Comparison of ENCODE assay signal across 28 cellular contexts in genomic region chr10:44243851-44244502, GRCh38.
"Had no signal": no experiment of that assay in that cellular context is flagged by ENCODE, and none has a peak within 500 bp of the region (broad histone marks: within the 10 kb centered on the region; RNA-seq: fewer than 3 reads in every experiment).

No MANE protein-coding gene starts in this region.

- DNase-seq: activated CD4-positive, alpha-beta memory T cell treated with anti-CD3 and anti-CD28 coated beads for 36 hours; activated CD4-positive, alpha-beta T cell treated with anti-CD3 and anti-CD28 coated beads, Interleukin-2, amount 10 ng/mL, durations not matched to agents 7 days and 5 days; activated CD4-positive, CD25-positive, alpha-beta regulatory T cell; activated CD8-positive, alpha-beta memory T cell treated with anti-CD3 and anti-CD28 coated beads for 24 hours; activated effector memory CD4-positive, alpha-beta T cell treated with anti-CD3 and anti-CD28 coated beads, Interleukin-2, amount 50 U/mL, for 16 hours; activated naive CD4-positive, alpha-beta T cell treated with Interleukin-2 at 50 U/mL for 16 hours; activated naive CD8-positive, alpha-beta T cell treated with anti-CD3 and anti-CD28 coated beads, Interleukin-2, amount 50 U/mL, for 24 hours; activated T-cell treated with anti-CD3 and anti-CD28 coated beads, Interleukin-2, amount 50 U/mL, for 4 hours; amniotic stem cell; central memory CD4-positive, alpha-beta T cell; Karpas-422; MM.1S; NCI-H1105 treated with DMSO at 0.1 percent for 48 hours; NCI-H146; NCI-H187 treated with DMSO at 0.1 percent for 48 hours; NCI-H2081 treated with DMSO at 0.1 percent for 48 hours; NCI-H446; Peyer's patch; Right ventricle myocardium superior; T-helper 17 cell; T-helper 9 cell had no signal

- H3K36me3 Mint-ChIP-seq: activated CD4-positive, alpha-beta memory T cell treated with anti-CD3 and anti-CD28 coated beads for 36 hours; activated naive CD4-positive, alpha-beta T cell treated with anti-CD3 and anti-CD28 coated beads, Interleukin-2, amount 50 U/mL, for 72 hours had no signal

- H3K4me3 ChIP-seq: ascending aorta, body of pancreas, Peyer's patch, SJSA1 had no signal

- H3K36me3 ChIP-seq: ascending aorta, Peyer's patch, SJSA1 had no signal

- H3K27ac ChIP-seq: ascending aorta, body of pancreas, Peyer's patch, RWPE1, SJSA1 had no signal

- H3K4me1 ChIP-seq: ascending aorta, Peyer's patch, SJSA1 had no signal

- H3K27me3 ChIP-seq: ascending aorta, body of pancreas, Peyer's patch, SJSA1 had no signal

- H3K9me3 ChIP-seq: ascending aorta, body of pancreas, Peyer's patch, SJSA1 had no signal

- FAIRE-seq: bronchial epithelial cell, TTC549 had no signal

- ATAC-seq: activated naive CD4-positive, alpha-beta T cell treated with anti-CD3 and anti-CD28 coated beads, Interleukin-2, amount 50 U/mL, for 72 hours; activated naive CD8-positive, alpha-beta T cell treated with anti-CD3 and anti-CD28 coated beads, Interleukin-2, amount 50 U/mL, for 24 hours; activated T-cell treated with anti-CD3 and anti-CD28 coated beads, Interleukin-2, amount 50 U/mL, for 4 hours; T-helper 17 cell had no signal

- H3K27ac Mint-ChIP-seq: activated CD4-positive, alpha-beta memory T cell treated with anti-CD3 and anti-CD28 coated beads for 36 hours; activated CD4-positive, alpha-beta T cell treated with anti-CD3 and anti-CD28 coated beads, Interleukin-2, amount 10 ng/mL, durations not matched to agents 7 days and 5 days; activated naive CD4-positive, alpha-beta T cell treated with anti-CD3 and anti-CD28 coated beads, Interleukin-2, amount 50 U/mL, for 72 hours; activated naive CD8-positive, alpha-beta T cell treated with anti-CD3 and anti-CD28 coated beads, Interleukin-2, amount 50 U/mL, for 24 hours; T-helper 17 cell had no signal

- H3K4me3 Mint-ChIP-seq: activated CD4-positive, alpha-beta memory T cell treated with anti-CD3 and anti-CD28 coated beads for 36 hours; activated CD4-positive, alpha-beta T cell treated with anti-CD3 and anti-CD28 coated beads, Interleukin-2, amount 10 ng/mL, durations not matched to agents 7 days and 5 days; activated naive CD8-positive, alpha-beta T cell treated with anti-CD3 and anti-CD28 coated beads, Interleukin-2, amount 50 U/mL, for 24 hours; activated T-cell treated with anti-CD3 and anti-CD28 coated beads, Interleukin-2, amount 50 U/mL, for 4 hours; T-helper 17 cell had no signal

- H3K27me3 Mint-ChIP-seq: T-helper 17 cell had no signal

- H3K4me1 Mint-ChIP-seq: activated CD4-positive, alpha-beta T cell treated with anti-CD3 and anti-CD28 coated beads, Interleukin-2, amount 10 ng/mL, durations not matched to agents 7 days and 5 days; activated naive CD8-positive, alpha-beta T cell treated with anti-CD3 and anti-CD28 coated beads, Interleukin-2, amount 50 U/mL, for 24 hours; T-helper 17 cell had no signal
